In the genomic region with DNA sequence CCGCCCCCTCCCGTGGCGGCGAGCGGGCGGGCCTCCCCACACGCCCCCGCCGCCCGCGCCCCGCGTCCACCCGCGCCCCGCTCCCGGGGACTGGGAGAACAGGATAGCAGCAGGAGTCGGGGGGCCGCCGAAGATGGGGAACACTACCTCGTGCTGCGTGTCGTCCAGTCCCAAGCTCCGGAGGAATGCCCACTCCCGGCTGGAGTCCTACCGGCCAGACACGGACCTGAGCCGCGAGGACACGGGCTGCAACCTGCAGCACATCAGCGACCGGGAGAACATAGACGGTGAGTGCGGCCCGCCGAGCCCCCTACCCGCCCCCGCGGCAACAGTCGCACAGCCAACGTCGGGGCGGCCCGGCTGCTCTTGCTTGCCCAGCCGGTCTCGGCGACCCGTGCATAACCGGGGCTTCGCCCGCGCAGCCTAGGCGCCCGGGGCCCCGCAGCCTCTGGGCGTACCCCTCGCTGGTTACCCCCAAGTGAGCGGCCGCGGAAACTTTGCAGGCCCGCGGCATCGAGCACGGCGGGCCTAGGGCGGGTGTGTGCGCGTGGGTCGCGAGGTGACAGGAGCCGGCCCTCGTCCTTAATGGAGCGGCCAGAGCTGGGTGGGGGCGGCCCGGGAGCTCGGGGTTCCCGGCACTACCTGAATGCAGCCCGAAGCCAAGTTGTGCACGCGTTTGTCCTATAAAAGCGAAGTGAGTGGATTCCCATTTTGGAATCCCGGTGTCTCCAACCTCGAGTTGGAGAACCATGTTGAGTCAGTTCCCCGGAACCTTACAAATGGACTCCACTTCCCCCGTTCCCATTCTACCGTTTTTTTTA, we compare ENCODE assay signal across 8 cellular contexts. TPM values are rescaled to one million over a fixed set of nuclear protein-coding genes. Genes with fewer than 3 reads are reported as not detected.
DNase-seq lines count a peak whose midpoint lies in the region; ATAC-seq, FAIRE-seq and TF ChIP-seq lines count a peak whose summit lies in the region.

No MANE protein-coding gene starts in this region.

- intact Hi-C loops in breast epithelium (cut with DNase I; ENCODE audit: low total_unique reads), result no loop called here

- H3K4me2 ChIP-seq in keratinocyte (ENCODE audit: control insufficient read depth, extremely low read depth, insufficient read depth, low read depth, low read length), result peak overlapping the region; percentile 92

- H3K27me3 ChIP-seq in breast epithelium (no peaks in the 10 kb centered on the region), keratinocyte (ENCODE audit: control insufficient read depth, extremely low read depth, insufficient read depth, low read length) (no peaks in the 10 kb centered on the region)

- H3K4me3 ChIP-seq in breast epithelium (peak overlapping the region; percentile 76 to 99 (median 79)), keratinocyte (ENCODE audit: control insufficient read depth in 2 of 3, extremely low read depth in 1 of 3, insufficient read depth in 2 of 3, low read depth in 1 of 3, low read length in 3 of 3) (peak overlapping the region; percentile 83 to 95 (median 91))

- no peaks in the 10 kb centered on the region for H3K36me3 ChIP-seq in breast epithelium
- peaks cover 0 to 2% of the 10 kb centered on the region in 2 experiments for H3K36me3 ChIP-seq in keratinocyte (ENCODE audit: control insufficient read depth in 2 of 2, extremely low read depth in 1 of 2, insufficient read depth in 2 of 2, low read length in 2 of 2)

- peak overlapping the region; percentile 85 for H3K4me3 Mint-ChIP-seq in T-helper 1 cell treated with Interleukin-12 subunit alpha and Interleukin-12 subunit beta and Interleukin-4 antibody, amounts not matched to agents 30 μg/mL and 1 μg/mL, for 36 hours

- DNase-seq in NCI-H2227 (lab: John Stamatoyannopoulos, UW; ENCODE audit: unreplicated experiment) (peak; percentile 34), NCI-H2227 treated with DMSO at 0.1 percent for 48 hours (lab: John Stamatoyannopoulos, UW) (no peak), breast epithelium (ENCODE audit: low spot score in 2 of 2) (peak; percentile 31 to 56), keratinocyte (ENCODE audit: low read depth, low spot score) (no peak), H54 (ENCODE audit: insufficient read length, low spot score) (no peak)
- peak; percentile 43 to 48 for DNase-seq in stimulated activated CD4-positive, alpha-beta T cell treated with anti-CD3 and anti-CD28 coated beads, Interleukin-2, amount 100 ng/mL, for 24 hours

- H3K9me1 ChIP-seq in keratinocyte (ENCODE audit: control insufficient read depth, extremely low read depth, insufficient read depth, low read length), result peaks cover 4% of the 10 kb centered on the region

- H3K27me3 Mint-ChIP-seq in T-helper 1 cell treated with Interleukin-12 subunit alpha and Interleukin-12 subunit beta and Interleukin-4 antibody, amounts not matched to agents 30 μg/mL and 1 μg/mL, for 36 hours (ENCODE audit: low read depth), result no peaks in the 10 kb centered on the region

- ATAC-seq in HG03095 (IDR thresholded peaks at IDR 0.05; ENCODE audit: unreplicated experiment), result peak; percentile 7

- peaks cover 13% of the 10 kb centered on the region for H3K36me3 Mint-ChIP-seq in T-helper 1 cell treated with Interleukin-12 subunit alpha and Interleukin-12 subunit beta and Interleukin-4 antibody, amounts not matched to agents 30 μg/mL and 1 μg/mL, for 36 hours (ENCODE audit: low read depth)

- H3K9me3 Mint-ChIP-seq in T-helper 1 cell treated with Interleukin-12 subunit alpha and Interleukin-12 subunit beta and Interleukin-4 antibody, amounts not matched to agents 30 μg/mL and 1 μg/mL, for 36 hours, result no peaks in the 10 kb centered on the region

- no peaks in the 10 kb centered on the region for H3K9me3 ChIP-seq in breast epithelium
- H3K9me3 ChIP-seq in keratinocyte (ENCODE audit: control insufficient read depth, low read depth, low read length), result no peaks in the 10 kb centered on the region

- H4K20me1 ChIP-seq in keratinocyte (ENCODE audit: control insufficient read depth, extremely low read depth, insufficient read depth, low read length), result peaks cover 10% of the 10 kb centered on the region

- H3K27ac Mint-ChIP-seq in T-helper 1 cell treated with Interleukin-12 subunit alpha and Interleukin-12 subunit beta and Interleukin-4 antibody, amounts not matched to agents 30 μg/mL and 1 μg/mL, for 36 hours, result peak overlapping the region; percentile 77

- H3K27ac ChIP-seq in breast epithelium (peak overlapping the region; percentile 46 to 88), keratinocyte (ENCODE audit: control insufficient read depth, insufficient read depth, low read length) (peak overlapping the region; percentile 62)

- FAIRE-seq in keratinocyte (lab: Jason Lieb, UNC), result no peak
- no peak for FAIRE-seq in H54 (lab: Jason Lieb, UNC)

- H3K4me1 Mint-ChIP-seq in T-helper 1 cell treated with Interleukin-12 subunit alpha and Interleukin-12 subunit beta and Interleukin-4 antibody, amounts not matched to agents 30 μg/mL and 1 μg/mL, for 36 hours (ENCODE audit: low read depth), result peaks cover 62% of the 10 kb centered on the region

- peak overlapping the region; percentile 69 for H2AFZ ChIP-seq in keratinocyte (ENCODE audit: control insufficient read depth, low read length)

- H3K4me1 ChIP-seq in breast epithelium (peaks cover 0 to 13% of the 10 kb centered on the region in 2 donors), keratinocyte (ENCODE audit: control insufficient read depth, extremely low read depth, insufficient read depth, low read length) (peaks cover 33% of the 10 kb centered on the region)

- TF ChIP-seq POLR2A in breast epithelium (IDR thresholded peaks at IDR 0.05) (no peak), H54 (IDR thresholded peaks at IDR 0.05; ENCODE audit: low read depth, low read length) (no peak)

- peaks cover 80% of the 10 kb centered on the region for H3K79me2 ChIP-seq in keratinocyte (ENCODE audit: control insufficient read depth, insufficient read depth, low read length)

- dilution Hi-C loops in keratinocyte (cut with MboI; ENCODE audit: extremely low pct_ligation_motif_present, low sequenced_read_pairs), result no loop called here

- TF ChIP-seq CTCF in breast epithelium (IDR thresholded peaks at IDR 0.05) (no peak), keratinocyte (optimal IDR thresholded peaks at IDR 0.05 in 1 of 3, IDR thresholded peaks at IDR 0.05 in 1 of 3, conservative IDR thresholded peaks at IDR 0.05 in 1 of 3; ENCODE audit: extremely low read depth in 1 of 3, insufficient read depth in 2 of 3, low read length in 3 of 3) (no peak)

- peak overlapping the region; percentile 84 for H3K9ac ChIP-seq in keratinocyte (ENCODE audit: control insufficient read depth, extremely low read depth, insufficient read depth, low read length)

RNA-seq across cellular contexts. Expression of a gene that starts 0.8 kb away (rescaled TPM):
- total RNA-seq in breast epithelium, result 10 to 100 TPM; 28.7 to 41.0 (median 36.1) TPM
- polyA plus RNA-seq in keratinocyte, result 40.0 to 58.9 TPM (median 50.1 TPM) in 3 replicates
- 35.0 TPM for polyA plus RNA-seq in keratinocyte (2011; ENCODE audit: low read depth)
- 31.8 and 49.0 TPM in 2 replicates for polyA plus RNA-seq in keratinocyte (2011; cell fraction: cytosol; rRNA removed)
- 23.3 and 29.5 TPM in 2 replicates for polyA plus RNA-seq in keratinocyte (2011; cell fraction: nucleus; rRNA removed)
- polyA plus RNA-seq in keratinocyte (2012; ENCODE audit: low replicate concordance), result 26.6 and 39.8 TPM in 2 replicates
- polyA minus RNA-seq in keratinocyte, result 29.2 to 69.7 TPM (median 55.5 TPM) in 3 replicates
- polyA minus RNA-seq in keratinocyte (2011; cell fraction: cytosol; rRNA and poly(A)+ RNA removed), result 27.0 TPM
- polyA minus RNA-seq in keratinocyte (2011; cell fraction: nucleus; rRNA and poly(A)+ RNA removed), result 15.9 and 27.5 TPM in 2 replicates

Comparison
In these comparisons a context has a peak if more than half of its experiments do, and no peak if none do; other contexts are left out.
1. DNase-seq: peak in NCI-H2227 (single experiment), breast epithelium (2 of 2) and stimulated activated CD4-positive, alpha-beta T cell treated with anti-CD3 and anti-CD28 coated beads, Interleukin-2, amount 100 ng/mL, for 24 hours (2 of 2); none in NCI-H2227 treated with DMSO at 0.1 percent for 48 hours (single experiment), keratinocyte (single experiment) and H54 (single experiment).